ENCODE assay signal across 8 cellular contexts in the genomic region with DNA sequence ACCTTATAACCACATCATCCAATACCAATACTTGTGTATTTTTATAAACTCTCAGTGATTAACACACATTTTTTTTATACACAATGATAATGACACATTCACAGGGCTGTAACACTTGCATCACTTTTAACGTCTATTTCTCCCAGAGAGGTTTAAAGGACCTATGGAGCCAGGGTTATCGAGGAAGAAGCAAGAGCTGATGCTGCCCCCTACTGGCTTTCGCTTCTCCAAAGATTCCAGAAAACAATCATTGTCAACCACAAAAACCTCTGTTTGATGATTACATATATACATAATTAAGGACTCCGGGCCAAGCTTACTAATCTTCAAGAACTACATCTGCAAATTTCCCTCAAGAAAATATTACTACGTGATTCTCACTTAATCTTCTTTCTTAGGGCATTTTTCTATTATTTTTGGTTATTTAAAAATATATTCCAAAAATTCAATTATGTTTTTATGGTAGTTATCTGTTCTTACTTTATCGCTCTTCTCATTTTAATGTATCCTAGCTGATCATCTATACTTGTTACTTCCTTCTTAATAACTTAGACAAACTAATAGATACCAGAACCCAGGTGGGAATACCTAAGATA.
DNase-seq lines count a peak whose midpoint lies in the region; ATAC-seq and TF ChIP-seq lines count a peak whose summit lies in the region.

No MANE protein-coding gene starts in this region.

- peak; percentile 73 for ATAC-seq in RWPE2 (ENCODE audit: low read depth)
- ATAC-seq in upper lobe of left lung (ENCODE audit: low FRiP score in 2 of 2) = peak in 1 of 2 donors; percentile 53
- no peak for ATAC-seq in HG02571 (IDR thresholded peaks at IDR 0.05; ENCODE audit: unreplicated experiment)

- H3K36me3 ChIP-seq in RWPE2 (ENCODE audit: low read depth) (no peaks in the 10 kb centered on the region), mesenchymal stem cell (ENCODE audit: control insufficient read depth in 1 of 2, insufficient read depth in 2 of 2, low read depth in 1 of 2, low read length in 2 of 2) (no peaks in the 10 kb centered on the region), upper lobe of left lung (peaks cover 0 to 1% (median under 1%) of the 10 kb centered on the region in 4 donors)

- no peak overlapping the region for H3K4me2 ChIP-seq in mesenchymal stem cell (ENCODE audit: low read length, poor library complexity, severe bottlenecking)

- no peaks in the 10 kb centered on the region for H3K79me1 ChIP-seq in mesenchymal stem cell (replicated peaks; ENCODE audit: low read length, poor library complexity, severe bottlenecking)

- H3K27ac ChIP-seq in AG04450 (ENCODE audit: low read depth, low read length) (no peak overlapping the region), RWPE2 (ENCODE audit: poor library complexity, severe bottlenecking) (no peak overlapping the region), dorsolateral prefrontal cortex (no peak overlapping the region), mesenchymal stem cell (ENCODE audit: low read length, poor library complexity, severe bottlenecking) (no peak overlapping the region), upper lobe of left lung (no peak overlapping the region)

- H2BK5ac ChIP-seq in mesenchymal stem cell (ENCODE audit: low read depth, low read length, poor library complexity, severe bottlenecking) = no peak overlapping the region

- no peaks in the 10 kb centered on the region for H3K4me1 ChIP-seq in RWPE2 (ENCODE audit: insufficient read depth, poor library complexity, severe bottlenecking)
- no peaks in the 10 kb centered on the region for H3K4me1 ChIP-seq in mesenchymal stem cell (ENCODE audit: control insufficient read depth, insufficient read depth, low read depth, low read length)
- no peaks in the 10 kb centered on the region for H3K4me1 ChIP-seq in upper lobe of left lung

- H3K9me3 ChIP-seq in AG04450 (ENCODE audit: control insufficient read depth, insufficient read depth, low read length) (no peaks in the 10 kb centered on the region), RWPE2 (ENCODE audit: severe bottlenecking) (no peaks in the 10 kb centered on the region), mesenchymal stem cell (ENCODE audit: control insufficient read depth, low read length) (no peaks in the 10 kb centered on the region), upper lobe of left lung (no peaks in the 10 kb centered on the region)

- H4K91ac ChIP-seq in mesenchymal stem cell (ENCODE audit: low read length) = no peak overlapping the region

- H3K18ac ChIP-seq in mesenchymal stem cell (ENCODE audit: low read depth in 1 of 2, low read length in 2 of 2) = no peak overlapping the region

- H3K27me3 ChIP-seq in AG04450 (ENCODE audit: control insufficient read depth, insufficient read depth, low read length) (no peaks in the 10 kb centered on the region), RWPE2 (ENCODE audit: insufficient read depth, poor library complexity, severe bottlenecking) (no peaks in the 10 kb centered on the region), dorsolateral prefrontal cortex (no peaks in the 10 kb centered on the region), mesenchymal stem cell (ENCODE audit: control insufficient read depth in 1 of 2, insufficient read depth in 1 of 2, low read length in 2 of 2) (no peaks in the 10 kb centered on the region), upper lobe of left lung (no peaks in the 10 kb centered on the region)

- no peak for TF ChIP-seq EP300 in upper lobe of left lung (IDR thresholded peaks at IDR 0.05)

- H3K14ac ChIP-seq in mesenchymal stem cell (ENCODE audit: low read length in 2 of 2) = no peak overlapping the region

- H2BK120ac ChIP-seq in mesenchymal stem cell (ENCODE audit: low read depth, low read length) = no peak overlapping the region

- 5% methylated on average over 4 of the region's 6 CpGs for WGBS in mesenchymal stem cell
- 48 to 53% methylated on average over 6 of the region's 6 CpGs for WGBS in upper lobe of left lung, 2 donors

- intact Hi-C loops in dorsolateral prefrontal cortex (cut with DNase I) = loop anchor here in 1 of 2 donors (10.0 kb wide), 1 partner anchor 316 kb away; no protein-coding TSS in a partner anchor

- H3K4me3 ChIP-seq in AG04450 (ENCODE audit: low read depth, low read length) (no peak overlapping the region), RWPE2 (ENCODE audit: severe bottlenecking) (no peak overlapping the region), dorsolateral prefrontal cortex (no peak overlapping the region), mesenchymal stem cell (ENCODE audit: insufficient read depth in 1 of 2, low read depth in 1 of 2, low read length in 2 of 2) (no peak overlapping the region), upper lobe of left lung (no peak overlapping the region)

- H2AFZ ChIP-seq in mesenchymal stem cell (ENCODE audit: low read depth, low read length) = no peak overlapping the region

- peak; percentile 80 for TF ChIP-seq CTCF in AG04450 (IDR thresholded peaks at IDR 0.05; ENCODE audit: low read depth, low read length)
- peak; percentile 87 for TF ChIP-seq CTCF in RWPE2 (IDR thresholded peaks at IDR 0.05; ENCODE audit: poor library complexity, severe bottlenecking)
- TF ChIP-seq CTCF in dorsolateral prefrontal cortex (IDR thresholded peaks at IDR 0.05 in 54 of 56, conservative IDR thresholded peaks at IDR 0.05 in 2 of 56; ENCODE audit: low read depth in 1 of 56, partially characterized antibody in 56 of 56) = peak; percentile 44 to 86 (median 70)
- TF ChIP-seq CTCF in upper lobe of left lung (IDR thresholded peaks at IDR 0.05) = peak in 4 of 6 experiments; percentile 36 to 49 (median 42)

- no peak overlapping the region for H3K4ac ChIP-seq in mesenchymal stem cell (ENCODE audit: low read depth in 1 of 2, low read length in 2 of 2)

- no peak overlapping the region for H3K23ac ChIP-seq in mesenchymal stem cell (ENCODE audit: low read length in 2 of 2)

- no peak overlapping the region for H2BK15ac ChIP-seq in mesenchymal stem cell (ENCODE audit: low read depth, poor library complexity, severe bottlenecking)

- no peak overlapping the region for H2AK5ac ChIP-seq in mesenchymal stem cell (ENCODE audit: low read length, severe bottlenecking)

- H2BK12ac ChIP-seq in mesenchymal stem cell (ENCODE audit: low read length in 2 of 2) = no peak overlapping the region

- POLR2A ChIA-PET in AG04450 (lab: Yijun Ruan, JAX) = no interaction called here

- no peak for TF ChIP-seq POLR2A in upper lobe of left lung (IDR thresholded peaks at IDR 0.05)

- H4K8ac ChIP-seq in mesenchymal stem cell (ENCODE audit: low read length) = no peak overlapping the region

- H3K9ac ChIP-seq in mesenchymal stem cell (ENCODE audit: low read length) = no peak overlapping the region

- peak; percentile 8 for DNase-seq in AG04450 (ENCODE audit: low read depth, low spot score)
- DNase-seq in GM04504 (ENCODE audit: low read depth) = peak; percentile 62
- peak; percentile 35 for DNase-seq in NCI-H1048 (lab: John Stamatoyannopoulos, UW)
- no peak for DNase-seq in RWPE2 (ENCODE audit: low spot score)
- peak in 8 of 10 donors; percentile 30 to 66 (median 50) for DNase-seq in dorsolateral prefrontal cortex
- peak; percentile 47 for DNase-seq in mesenchymal stem cell
- peak in 1 of 2 donors; percentile 50 for DNase-seq in upper lobe of left lung

- CTCF ChIA-PET in AG04450 (lab: Charles Lee) = interaction anchor here (0.6 to 3.3 kb wide), 12 partner anchors 8 to 775 kb away, joined by 3 to 18 read pairs (median 4); no protein-coding TSS in a partner anchor
